In genomic region chr17:40014375-40014980, GRCh38 we compare ENCODE assay signal across 1 cellular context.
TF ChIP-seq lines count a peak whose summit lies in the region.

No MANE protein-coding gene starts in this region.

TF ChIP-seq in HepG2, 621 proteins besides CTCF, POLR2A, EP300 and RAD21 (continued from another document and continues in another):
- TF ChIP-seq STAT6 (CRISPR knock-in tag; IDR thresholded peaks at IDR 0.05; ENCODE audit: borderline replicate concordance) (no peak; the same call in 1 of the 2 replicates), SIN3B (IDR thresholded peaks at IDR 0.05; ENCODE audit: low read length) (no peak), POGK (CRISPR knock-in tag; conservative IDR thresholded peaks at IDR 0.05) (no peak), SKIL (CRISPR knock-in tag; IDR thresholded peaks at IDR 0.05; ENCODE audit: borderline replicate concordance) (peak; percentile 49; the same call in 1 of the 2 replicates), SIN3A (IDR thresholded peaks at IDR 0.05; ENCODE audit: borderline replicate concordance, low read depth, low read length) (no peak), ZNF512B (CRISPR knock-in tag; IDR thresholded peaks at IDR 0.05; ENCODE audit: borderline replicate concordance) (0 out of 2 replicates have a peak, but pooled peaks have one; percentile 61), ZBTB40 (IDR thresholded peaks at IDR 0.05) (no peak), ZBTB40 (CRISPR knock-in tag; IDR thresholded peaks at IDR 0.05) (no peak), HOXA7 (CRISPR knock-in tag; IDR thresholded peaks at IDR 0.05) (no peak), ZNF460 (CRISPR knock-in tag; IDR thresholded peaks at IDR 0.05; ENCODE audit: borderline replicate concordance) (no peak), FOXA3 (CRISPR knock-in tag; IDR thresholded peaks at IDR 0.05) (no peak), GPN1 (CRISPR knock-in tag; IDR thresholded peaks at IDR 0.05; ENCODE audit: borderline replicate concordance) (no peak), HOXA5 (CRISPR knock-in tag; IDR thresholded peaks at IDR 0.05) (no peak), ZNF691 (CRISPR knock-in tag; IDR thresholded peaks at IDR 0.05; ENCODE audit: borderline replicate concordance, low read depth) (no peak), MIER2 (CRISPR knock-in tag; IDR thresholded peaks at IDR 0.05) (no peak), ZNF75D (CRISPR knock-in tag; IDR thresholded peaks at IDR 0.05; ENCODE audit: borderline replicate concordance) (no peak), HNF4A (CRISPR knock-in tag; IDR thresholded peaks at IDR 0.05) (peak; percentile 36), ZFP37 (CRISPR knock-in tag; IDR thresholded peaks at IDR 0.05; ENCODE audit: borderline replicate concordance) (no peak), ZFY (CRISPR knock-in tag; IDR thresholded peaks at IDR 0.05) (no peak), FOXC1 (CRISPR knock-in tag; IDR thresholded peaks at IDR 0.05; ENCODE audit: borderline replicate concordance) (no peak; the same call in 1 of the 2 replicates), RFX3 (CRISPR knock-in tag; IDR thresholded peaks at IDR 0.05) (no peak), NRL (CRISPR knock-in tag; IDR thresholded peaks at IDR 0.05; ENCODE audit: borderline replicate concordance) (no peak), ZFP82 (CRISPR knock-in tag; IDR thresholded peaks at IDR 0.05; ENCODE audit: borderline replicate concordance) (no peak), KLF6 (CRISPR knock-in tag; IDR thresholded peaks at IDR 0.05) (no peak), ZNF503 (CRISPR knock-in tag; IDR thresholded peaks at IDR 0.05) (no peak), ZNF616 (CRISPR knock-in tag; IDR thresholded peaks at IDR 0.05; ENCODE audit: low read depth) (no peak), HNRNPUL1 (IDR thresholded peaks at IDR 0.05; ENCODE audit: low read depth, low read length) (no peak), TGIF2 (CRISPR knock-in tag; IDR thresholded peaks at IDR 0.05) (no peak), MXD3 (CRISPR knock-in tag; IDR thresholded peaks at IDR 0.05) (no peak), SRSF4 (IDR thresholded peaks at IDR 0.05; ENCODE audit: low read depth, low read length, poor library complexity, severe bottlenecking) (no peak), JUNB (CRISPR knock-in tag; IDR thresholded peaks at IDR 0.05; ENCODE audit: borderline replicate concordance) (no peak), ZNF501 (CRISPR knock-in tag; IDR thresholded peaks at IDR 0.05) (peak; percentile 9; the same call in 1 of the 2 replicates), NBN (conservative IDR thresholded peaks at IDR 0.05) (no peak), DMAP1 (CRISPR knock-in tag; IDR thresholded peaks at IDR 0.05) (0 out of 2 replicates have a peak, but pooled peaks have one; percentile 4), ZSCAN31 (CRISPR knock-in tag; IDR thresholded peaks at IDR 0.05; ENCODE audit: low read depth) (no peak), ZMYM3 (CRISPR knock-in tag; IDR thresholded peaks at IDR 0.05) (no peak), KDM6A (CRISPR knock-in tag; IDR thresholded peaks at IDR 0.05; ENCODE audit: low read depth) (no peak), YY1 (IDR thresholded peaks at IDR 0.05; ENCODE audit: insufficient read depth, insufficient replicate concordance, low read depth, low read length) (no peak), ATF7 (IDR thresholded peaks at IDR 0.05) (no peak), ATF7 (CRISPR knock-in tag; IDR thresholded peaks at IDR 0.05) (no peak), PCBP2 (optimal IDR thresholded peaks at IDR 0.05; ENCODE audit: low read depth, low read length, poor library complexity, severe bottlenecking) (no peak)
